In the genomic region with DNA sequence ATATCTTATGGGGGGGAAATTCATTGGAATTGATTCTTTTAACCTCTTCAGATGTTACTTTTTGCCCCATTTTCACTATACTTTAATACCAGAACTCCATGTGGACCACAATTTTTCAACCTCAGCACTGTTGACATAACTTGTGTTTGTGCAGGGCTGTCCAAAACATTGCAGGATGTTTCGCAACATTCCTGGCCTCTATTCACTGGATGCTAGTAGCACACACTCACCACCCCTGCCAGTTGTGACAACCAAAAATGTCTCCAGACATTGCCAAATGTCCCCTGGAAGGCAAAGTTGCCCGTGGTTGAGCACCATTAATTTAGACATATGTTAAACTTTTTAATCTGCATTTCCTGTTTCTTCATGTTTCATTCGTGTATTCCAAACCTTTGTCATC, we compare ENCODE assay signal across 16 cellular contexts.
A peak's percentile ranks its signal among the peaks of the same experiment; 100 is the strongest.
DNase-seq lines count a peak whose midpoint lies in the region; ATAC-seq and TF ChIP-seq lines count a peak whose summit lies in the region.
"Had no signal": no experiment of that assay in that cellular context is flagged by ENCODE, and none has a peak within 500 bp of the region (broad histone marks: within the 10 kb centered on the region; RNA-seq: fewer than 3 reads in every experiment).

No MANE protein-coding gene starts in this region.

- no peak overlapping the region for H3K9ac ChIP-seq in adipocyte (ENCODE audit: low read length)

- TF ChIP-seq CTCF in AG10803 (conservative IDR thresholded peaks at IDR 0.05; ENCODE audit: low read length) (no peak), fibroblast of villous mesenchyme (IDR thresholded peaks at IDR 0.05; ENCODE audit: insufficient read depth, low read depth, low read length) (no peak)

- H3K4me3 ChIP-seq in AG10803 (ENCODE audit: low read length) (no peak overlapping the region), adipocyte (ENCODE audit: low read length) (no peak overlapping the region), fibroblast of villous mesenchyme (ENCODE audit: low read depth, low read length) (no peak overlapping the region)
- H3K4me3 ChIP-seq: PC-9 had no signal

- H3K9me3 ChIP-seq in adipocyte (ENCODE audit: control insufficient read depth, low read length) = peaks cover 21% of the 10 kb centered on the region

- DNase-seq in AG10803 (ENCODE audit: low read depth) (peak; percentile 90), adipocyte (ENCODE audit: low read depth) (peak; percentile 94), fibroblast of villous mesenchyme (ENCODE audit: low read depth) (peak; percentile 45), renal cortical epithelial cell (ENCODE audit: low read depth) (peak; percentile 88), DMS114 treated with DMSO at 0.1 percent for 48 hours (lab: John Stamatoyannopoulos, UW; ENCODE audit: unreplicated experiment) (no peak), NCI-H2107 treated with DMSO at 0.1 percent for 48 hours (lab: John Stamatoyannopoulos, UW; ENCODE audit: unreplicated experiment) (no peak)
- DNase-seq: activated CD4-positive, alpha-beta T cell treated with anti-CD3 and anti-CD28 coated beads for 36 hours; activated T-cell treated with anti-CD3 and anti-CD28 coated beads, Interleukin-2, amount 50 U/mL, for 72 hours; C1 segment of cervical spinal cord; HCEC 1CT; NCI-H1417; NCI-H510A; occipital lobe; PC-9 had no signal

- H3K4me1 ChIP-seq in adipocyte (ENCODE audit: control insufficient read depth, insufficient read depth, low read length) = peaks cover 13% of the 10 kb centered on the region

- ATAC-seq in HG02938 (IDR thresholded peaks at IDR 0.05; ENCODE audit: unreplicated experiment) (no peak), GM21786 (IDR thresholded peaks at IDR 0.05; ENCODE audit: unreplicated experiment) (no peak)
- ATAC-seq: activated CD4-positive, alpha-beta T cell treated with anti-CD3 and anti-CD28 coated beads for 36 hours; activated T-cell treated with anti-CD3 and anti-CD28 coated beads, Interleukin-2, amount 50 U/mL, for 72 hours had no signal

- H3K27me3 ChIP-seq in adipocyte (replicated peaks; ENCODE audit: control insufficient read depth, insufficient read depth, low read length) = no peaks in the 10 kb centered on the region

- no peaks in the 10 kb centered on the region for H3K36me3 ChIP-seq in adipocyte (ENCODE audit: control insufficient read depth, insufficient read depth, low read length, severe bottlenecking)

Comparison
In these comparisons a context has a peak if more than half of its experiments do, and no peak if none do; other contexts are left out.
1. DNase-seq: peak in AG10803 (single experiment), adipocyte (single experiment), fibroblast of villous mesenchyme (single experiment) and renal cortical epithelial cell (single experiment); none in DMS114 treated with DMSO at 0.1 percent for 48 hours (single experiment) and NCI-H2107 treated with DMSO at 0.1 percent for 48 hours (single experiment).